Comparison of ENCODE assay signal across 13 cellular contexts in the genomic region with DNA sequence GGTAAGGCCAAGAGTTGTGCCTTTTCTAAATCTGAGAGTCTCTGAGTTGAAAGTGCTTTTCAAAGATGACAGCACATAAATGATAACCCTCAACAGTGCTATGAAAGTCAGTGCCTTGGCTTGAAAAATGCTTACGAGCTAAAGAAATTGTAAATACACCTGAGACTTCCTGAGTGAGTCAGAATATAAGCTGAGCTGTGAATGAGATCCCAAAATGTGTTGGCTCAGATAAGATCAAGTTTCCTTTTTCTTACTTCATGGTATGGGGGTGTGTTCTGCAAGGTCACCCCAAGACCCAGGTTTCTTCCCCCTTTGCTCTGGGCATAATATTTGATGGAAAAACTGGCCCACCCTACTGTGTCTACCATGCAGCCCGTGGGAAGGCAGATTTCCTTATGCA.
"Had no signal": no experiment of that assay in that cellular context is flagged by ENCODE, and none has a peak within 500 bp of the region (broad histone marks: within the 10 kb centered on the region; RNA-seq: fewer than 3 reads in every experiment).

No MANE protein-coding gene starts in this region.

- H3K4me3 Mint-ChIP-seq: activated CD4-positive, alpha-beta memory T cell treated with anti-CD3 and anti-CD28 coated beads for 36 hours; activated naive CD4-positive, alpha-beta T cell treated with anti-CD3 and anti-CD28 coated beads for 36 hours; naive B cell; stimulated activated memory B cell treated with anti-CD40 and anti-IgM and Interleukin-4, amounts not matched to agents 10 μg/mL and 1 μg/mL and 100 μg/mL, for 72 hours; T-helper 2 cell treated with Interferon-gamma antibody and Interleukin-4, amounts not matched to agents 5 μg/mL and 100 μg/mL, for 36 hours had no signal

- DNase-seq: activated CD4-positive, alpha-beta memory T cell treated with anti-CD3 and anti-CD28 coated beads for 36 hours; activated CD4-positive, CD25-positive, alpha-beta regulatory T cell treated with anti-CD3 and anti-CD28 coated beads, Interleukin-2, amount 50 U/mL, for 72 hours; activated naive CD4-positive, alpha-beta T cell treated with anti-CD3 and anti-CD28 coated beads for 36 hours; naive B cell; spleen; stimulated activated CD4-positive, alpha-beta T cell treated with anti-CD3 and anti-CD28 coated beads, Interleukin-1b, Interleukin-23, amount 100 ng/mL, for 48 hours had no signal

- H3K27ac Mint-ChIP-seq: activated CD4-positive, alpha-beta memory T cell treated with anti-CD3 and anti-CD28 coated beads for 36 hours; activated naive CD4-positive, alpha-beta T cell treated with anti-CD3 and anti-CD28 coated beads for 36 hours; naive B cell; stimulated activated memory B cell treated with anti-CD40 and anti-IgM and Interleukin-4, amounts not matched to agents 10 μg/mL and 1 μg/mL and 100 μg/mL, for 72 hours; T-helper 2 cell treated with Interferon-gamma antibody and Interleukin-4, amounts not matched to agents 5 μg/mL and 100 μg/mL, for 36 hours had no signal

- ATAC-seq: right lobe of liver; stimulated activated memory B cell treated with anti-CD40 and anti-IgM and Interleukin-4, amounts not matched to agents 10 μg/mL and 1 μg/mL and 100 μg/mL, for 72 hours had no signal

- H3K9me3 ChIP-seq: adrenal gland, prostate gland, right lobe of liver, spleen, tibial nerve had no signal

- H3K4me3 ChIP-seq: adrenal gland, lung, prostate gland, right lobe of liver, spleen, tibial nerve had no signal

- H3K36me3 Mint-ChIP-seq: activated CD4-positive, alpha-beta memory T cell treated with anti-CD3 and anti-CD28 coated beads for 36 hours; naive B cell; stimulated activated memory B cell treated with anti-CD40 and anti-IgM and Interleukin-4, amounts not matched to agents 10 μg/mL and 1 μg/mL and 100 μg/mL, for 72 hours had no signal

- H3K4me1 Mint-ChIP-seq: stimulated activated memory B cell treated with anti-CD40 and anti-IgM and Interleukin-4, amounts not matched to agents 10 μg/mL and 1 μg/mL and 100 μg/mL, for 72 hours had no signal

- H3K36me3 ChIP-seq: adrenal gland, prostate gland, right lobe of liver, spleen, tibial nerve had no signal

- H3K9me3 Mint-ChIP-seq: activated CD4-positive, alpha-beta memory T cell treated with anti-CD3 and anti-CD28 coated beads for 36 hours; activated naive CD4-positive, alpha-beta T cell treated with anti-CD3 and anti-CD28 coated beads for 36 hours; naive B cell; stimulated activated memory B cell treated with anti-CD40 and anti-IgM and Interleukin-4, amounts not matched to agents 10 μg/mL and 1 μg/mL and 100 μg/mL, for 72 hours; T-helper 2 cell treated with Interferon-gamma antibody and Interleukin-4, amounts not matched to agents 5 μg/mL and 100 μg/mL, for 36 hours had no signal

- H3K27me3 ChIP-seq: adrenal gland, right lobe of liver, tibial nerve had no signal

- H3K4me1 ChIP-seq: adrenal gland, prostate gland, right lobe of liver had no signal

- H3K27ac ChIP-seq: adrenal gland, prostate gland, right lobe of liver, spleen, tibial nerve had no signal
